8 cellular contexts compared by ENCODE assay signal in the genomic region with DNA sequence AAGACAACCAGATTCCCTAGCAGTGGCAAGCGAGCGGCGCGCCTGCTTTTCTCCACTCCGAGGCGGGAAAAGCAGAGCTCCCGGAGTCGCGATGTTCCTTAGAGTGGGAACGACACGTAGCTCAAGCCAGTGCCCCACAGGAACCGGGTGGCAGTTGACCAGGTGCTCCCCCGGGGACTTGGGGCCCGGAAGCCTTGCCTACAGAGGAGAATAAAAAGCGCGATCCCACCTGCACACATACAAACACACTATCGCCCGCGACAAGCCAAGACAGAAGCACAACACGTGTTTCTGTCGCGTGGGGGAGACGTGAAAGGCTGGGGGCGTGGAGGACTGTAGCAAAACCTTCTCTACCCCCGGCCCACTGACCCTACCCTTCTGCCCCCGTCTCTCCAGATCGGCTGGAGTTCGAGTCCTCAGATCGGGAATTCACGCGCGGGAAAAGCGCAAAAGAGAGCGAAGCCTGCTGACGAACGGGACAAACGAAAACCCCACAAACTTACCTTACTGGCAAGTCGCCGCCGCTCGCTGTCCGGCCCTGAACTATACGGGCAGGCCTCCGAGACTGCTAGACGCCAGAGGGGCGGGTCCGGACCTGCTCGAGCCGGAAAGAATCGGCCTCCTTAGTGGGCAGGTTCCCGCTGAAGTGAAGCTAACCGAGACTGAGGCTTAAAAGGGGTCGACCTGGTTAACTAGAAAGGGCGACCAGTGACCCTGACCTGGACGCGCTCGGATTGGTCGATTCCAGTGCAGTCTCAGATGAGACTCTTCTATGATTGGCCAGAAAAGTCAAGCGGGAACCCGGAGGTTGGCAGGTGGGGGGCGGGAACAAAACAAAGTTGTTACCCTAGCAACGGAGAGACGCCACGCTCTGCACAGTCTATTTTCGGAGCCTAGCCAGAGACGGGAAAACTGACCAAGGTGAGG. TPM values are rescaled to one million over a fixed set of nuclear protein-coding genes. Genes with fewer than 3 reads are reported as not detected.
A peak's percentile ranks its signal among the peaks of the same experiment; 100 is the strongest.
DNase-seq lines count a peak whose midpoint lies in the region; ATAC-seq and TF ChIP-seq lines count a peak whose summit lies in the region.

A gene (plus strand): TSS at position 842 of the 927 bp plus-strand sequence. CDS start 6,265 bp downstream, outside the sequence.
A gene with protein sequence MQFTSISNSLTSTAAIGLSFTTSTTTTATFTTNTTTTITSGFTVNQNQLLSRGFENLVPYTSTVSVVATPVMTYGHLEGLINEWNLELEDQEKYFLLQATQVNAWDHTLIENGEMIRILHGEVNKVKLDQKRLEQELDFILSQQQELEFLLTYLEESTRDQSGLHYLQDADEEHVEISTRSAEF (minus strand): TSS at position 664 of the 927 bp plus-strand sequence. CDS start 31,287 bp downstream, outside the sequence.

- H3K4me3 ChIP-seq in AG09309 (ENCODE audit: control insufficient read depth, low read depth, low read length) (peak within 1 kb of the TSS; percentile 32), esophagus squamous epithelium (peak within 1 kb of the TSS; percentile 35 to 61 (median 48))

- no peaks in the 10 kb centered on the region for H3K27me3 ChIP-seq in esophagus squamous epithelium

- peaks cover 6 to 8% of the 10 kb centered on the region in 2 donors for H3K4me1 Mint-ChIP-seq in natural killer cell
- H3K4me1 Mint-ChIP-seq in stimulated activated naive CD8-positive, alpha-beta T cell treated with anti-CD3 and anti-CD28 coated beads, Interleukin-15, Interleukin-2, amounts not matched to agents 100 ng/mL and 50 ng/mL, for 24 hours (ENCODE audit: low read depth), result peaks cover 5% of the 10 kb centered on the region

- no peak within 1 kb of the TSS for H3K27ac ChIP-seq in esophagus squamous epithelium

- peak; percentile 98 for ATAC-seq in GM19351 (IDR thresholded peaks at IDR 0.05; ENCODE audit: unreplicated experiment)
- ATAC-seq in HG03460 (IDR thresholded peaks at IDR 0.05; ENCODE audit: unreplicated experiment), result peak; percentile 97
- peak; percentile 82 to 89 (median 87) for ATAC-seq in natural killer cell

- H3K27me3 Mint-ChIP-seq in natural killer cell (ENCODE audit: low read depth in 2 of 2), result peaks cover 0 to 3% of the 10 kb centered on the region in 2 donors
- peaks cover 5% of the 10 kb centered on the region for H3K27me3 Mint-ChIP-seq in stimulated activated naive CD8-positive, alpha-beta T cell treated with anti-CD3 and anti-CD28 coated beads, Interleukin-15, Interleukin-2, amounts not matched to agents 100 ng/mL and 50 ng/mL, for 24 hours

- no peak for TF ChIP-seq POLR2A in esophagus squamous epithelium (IDR thresholded peaks at IDR 0.05)

- no peaks in the 10 kb centered on the region for H3K9me3 ChIP-seq in esophagus squamous epithelium

- no peaks in the 10 kb centered on the region for H3K36me3 ChIP-seq in esophagus squamous epithelium

- H3K9me3 Mint-ChIP-seq in natural killer cell, result no peaks in the 10 kb centered on the region
- H3K9me3 Mint-ChIP-seq in stimulated activated naive CD8-positive, alpha-beta T cell treated with anti-CD3 and anti-CD28 coated beads, Interleukin-15, Interleukin-2, amounts not matched to agents 100 ng/mL and 50 ng/mL, for 24 hours, result no peaks in the 10 kb centered on the region

- intact Hi-C loops in esophagus squamous epithelium (cut with DNase I) (no loop called here), natural killer cell (cut with micrococcal nuclease) (loop anchor here (5.0 kb wide), 1 partner anchor 39 kb away; no protein-coding TSS in a partner anchor)

- peak within 1 kb of the TSS in 1 of 2 donors; percentile 78 for H3K27ac Mint-ChIP-seq in natural killer cell
- H3K27ac Mint-ChIP-seq in stimulated activated naive CD8-positive, alpha-beta T cell treated with anti-CD3 and anti-CD28 coated beads, Interleukin-15, Interleukin-2, amounts not matched to agents 100 ng/mL and 50 ng/mL, for 24 hours, result peak within 1 kb of the TSS; percentile 45

- no peak for TF ChIP-seq CTCF in AG09309 (IDR thresholded peaks at IDR 0.05; ENCODE audit: control insufficient read depth, insufficient read depth, low read depth, low read length, missing control alignments)
- no peak for TF ChIP-seq CTCF in esophagus squamous epithelium (IDR thresholded peaks at IDR 0.05)
- TF ChIP-seq CTCF in natural killer cell (IDR thresholded peaks at IDR 0.05), result no peak

- DNase-seq in AG09309 (ENCODE audit: low read depth), result no peak
- peak; percentile 68 for DNase-seq in NCI-H82 (lab: John Stamatoyannopoulos, UW)
- peak; percentile 65 for DNase-seq in activated T-cell treated with anti-CD3 and anti-CD28 coated beads, Interleukin-2, amount 50 U/mL, for 1 hour
- peak; percentile 24 for DNase-seq in esophagus squamous epithelium (lab: John Stamatoyannopoulos, UW)
- peak; percentile 47 for DNase-seq in natural killer cell

- peaks cover 0 to 8% (median 0%) of the 10 kb centered on the region in 3 donors for H3K4me1 ChIP-seq in esophagus squamous epithelium

- no peaks in the 10 kb centered on the region for H3K36me3 Mint-ChIP-seq in natural killer cell
- H3K36me3 Mint-ChIP-seq in stimulated activated naive CD8-positive, alpha-beta T cell treated with anti-CD3 and anti-CD28 coated beads, Interleukin-15, Interleukin-2, amounts not matched to agents 100 ng/mL and 50 ng/mL, for 24 hours (ENCODE audit: low read depth), result no peaks in the 10 kb centered on the region

- 0 to 41% methylated on average over 4 to 18 of the region's 66 CpGs for WGBS in esophagus squamous epithelium, 2 donors

- H3K4me3 Mint-ChIP-seq in natural killer cell, result peak within 1 kb of the TSS; percentile 83
- peak within 1 kb of the TSS; percentile 85 for H3K4me3 Mint-ChIP-seq in stimulated activated naive CD8-positive, alpha-beta T cell treated with anti-CD3 and anti-CD28 coated beads, Interleukin-15, Interleukin-2, amounts not matched to agents 100 ng/mL and 50 ng/mL, for 24 hours

RNA-seq across cellular contexts. Expression of the first gene that starts in this region (rescaled TPM):
- total RNA-seq in esophagus squamous epithelium, result not detected
- not detected for total RNA-seq in natural killer cell

RNA-seq across cellular contexts. Expression of the second gene that starts in this region (rescaled TPM):
- 1 to 10 TPM in 3 of 4 donors, under 1 TPM in 1; 0.68 to 5.5 (median 2.1) TPM for total RNA-seq in esophagus squamous epithelium
- total RNA-seq in natural killer cell, result 1 to 10 TPM in 2 of 3 donors, under 1 TPM in 1; 0.82 to 3.1 (median 1.2) TPM
